Comparison of ENCODE assay signal across 27 cellular contexts in the genomic region with DNA sequence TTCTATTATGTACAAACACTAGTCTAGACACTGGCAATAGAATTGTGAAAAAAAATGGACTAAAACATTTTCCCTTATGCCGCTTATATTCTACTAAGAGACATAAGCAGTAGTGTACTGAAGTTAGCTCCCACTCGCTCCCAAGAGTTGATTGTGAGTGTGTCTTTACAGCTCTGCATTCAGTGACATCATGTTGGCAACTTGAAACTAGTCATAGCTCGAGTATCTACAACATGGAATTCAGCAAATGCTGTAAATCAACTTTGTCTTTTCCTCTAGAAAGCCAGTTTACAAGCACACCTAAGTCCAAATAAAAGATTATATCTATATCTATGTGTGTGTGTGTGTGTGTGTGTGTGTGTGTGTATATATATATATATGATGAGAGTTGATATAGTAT. TPM values are rescaled to one million over a fixed set of nuclear protein-coding genes. Genes with fewer than 3 reads are reported as not detected.
DNase-seq lines count a peak whose midpoint lies in the region; ATAC-seq and TF ChIP-seq lines count a peak whose summit lies in the region.
"Had no signal": no experiment of that assay in that cellular context is flagged by ENCODE, and none has a peak within 500 bp of the region (broad histone marks: within the 10 kb centered on the region; RNA-seq: fewer than 3 reads in every experiment).

No MANE protein-coding gene starts in this region.

- H3K36me3 ChIP-seq in adipocyte (ENCODE audit: control insufficient read depth, insufficient read depth, low read length, severe bottlenecking) (no peaks in the 10 kb centered on the region), osteoblast (ENCODE audit: insufficient read depth, low read length) (no peaks in the 10 kb centered on the region)
- H3K36me3 ChIP-seq: BE2C, HAP-1, MG63 had no signal

- peak overlapping the region; percentile 8 to 76 (median 74) for H3K27ac Mint-ChIP-seq in nephron
- H3K27ac Mint-ChIP-seq: CD14-positive monocyte; CD8-positive, alpha-beta memory T cell; HFFc6 had no signal

- H3K4me2 ChIP-seq in osteoblast (ENCODE audit: insufficient read depth, low read length) = no peak overlapping the region

- TF ChIP-seq CTCF in nephron (IDR thresholded peaks at IDR 0.05; ENCODE audit: unreplicated experiment in 3 of 3) (no peak), osteoblast (IDR thresholded peaks at IDR 0.05; ENCODE audit: extremely low read depth, low read depth, low read length) (no peak)

- no peak overlapping the region for H3K4me3 ChIP-seq in adipocyte (ENCODE audit: low read length)
- no peak overlapping the region for H3K4me3 ChIP-seq in osteoblast (ENCODE audit: insufficient read depth, low read length)
- H3K4me3 ChIP-seq: HAP-1, MG63, SK-N-MC had no signal

- H3K9ac ChIP-seq in adipocyte (ENCODE audit: low read length) = no peak overlapping the region

- no peaks in the 10 kb centered on the region for H3K9me3 ChIP-seq in adipocyte (ENCODE audit: control insufficient read depth, low read length)
- no peaks in the 10 kb centered on the region for H3K9me3 ChIP-seq in osteoblast (ENCODE audit: low read depth, low read length)
- H3K9me3 ChIP-seq: BE2C, HAP-1, MG63 had no signal

- no peak overlapping the region for H2AFZ ChIP-seq in osteoblast (ENCODE audit: low read length)

- ATAC-seq in HG03095 (IDR thresholded peaks at IDR 0.05; ENCODE audit: unreplicated experiment) = no peak

- H3K9me3 Mint-ChIP-seq in nephron = no peaks in the 10 kb centered on the region
- H3K9me3 Mint-ChIP-seq: HFFc6 had no signal

- H3K36me3 Mint-ChIP-seq in nephron (ENCODE audit: low read depth) = peaks cover 3% of the 10 kb centered on the region
- H3K36me3 Mint-ChIP-seq: CD14-positive monocyte; CD8-positive, alpha-beta memory T cell had no signal

- no peaks in the 10 kb centered on the region for H4K20me1 ChIP-seq in osteoblast (ENCODE audit: insufficient read depth, low read length)

- H3K27me3 ChIP-seq in adipocyte (replicated peaks; ENCODE audit: control insufficient read depth, insufficient read depth, low read length) = no peaks in the 10 kb centered on the region
- H3K27me3 ChIP-seq in osteoblast (ENCODE audit: insufficient read depth, low read length) = no peaks in the 10 kb centered on the region
- H3K27me3 ChIP-seq: BE2C, MG63 had no signal

- no peaks in the 10 kb centered on the region for H3K27me3 Mint-ChIP-seq in nephron (ENCODE audit: low read depth)

- no peaks in the 10 kb centered on the region for H3K4me1 Mint-ChIP-seq in nephron
- H3K4me1 Mint-ChIP-seq: CD14-positive monocyte; CD8-positive, alpha-beta memory T cell had no signal

- no peaks in the 10 kb centered on the region for H3K4me1 ChIP-seq in adipocyte (ENCODE audit: control insufficient read depth, insufficient read depth, low read length)
- H3K4me1 ChIP-seq in osteoblast (ENCODE audit: insufficient read depth, low read length) = no peaks in the 10 kb centered on the region
- H3K4me1 ChIP-seq: BE2C had no signal

- DNase-seq in EH (ENCODE audit: low read depth) (peak; percentile 27), adipocyte (ENCODE audit: low read depth) (peak; percentile 27), fibroblast of peridontal ligament (ENCODE audit: extremely low read depth) (peak; percentile 25), NCI-H510A treated with DMSO at 0.1 percent for 48 hours (lab: John Stamatoyannopoulos, UW) (no peak), osteoblast (ENCODE audit: insufficient read length, low spot score, missing footprints) (no peak)
- DNase-seq: 8988T; ACHN; BE2C; Calu3; CD8-positive, alpha-beta memory T cell; DMS79 treated with DMSO at 0.1 percent for 48 hours; GOT3; HFFc6; KG1; MG63; NCI-H1105 treated with DMSO at 0.1 percent for 48 hours; NCI-H146; NCI-H1930; NCI-H2107; NCI-H446; NCI-H69; SIG-M5 had no signal

- H3K4me3 Mint-ChIP-seq in nephron = no peak overlapping the region
- H3K4me3 Mint-ChIP-seq: CD14-positive monocyte; CD8-positive, alpha-beta memory T cell; HFFc6 had no signal

- H3K27ac ChIP-seq in osteoblast (ENCODE audit: low read depth, low read length) = no peak overlapping the region
- H3K27ac ChIP-seq: SK-N-MC had no signal

- H3K79me2 ChIP-seq in osteoblast (ENCODE audit: insufficient read depth, low read length) = no peaks in the 10 kb centered on the region

RNA-seq across cellular contexts. Expression of gene MAGI2, which starts 58.8 kb away (rescaled TPM):
- total RNA-seq in osteoblast = 18.8 and 24.8 TPM in 2 replicates

Comparison
In these comparisons a context has a peak if more than half of its experiments do, and no peak if none do; other contexts are left out.
1. DNase-seq: peak in EH (single experiment), adipocyte (single experiment) and fibroblast of peridontal ligament (single experiment); none in NCI-H510A treated with DMSO at 0.1 percent for 48 hours (single experiment) and osteoblast (single experiment).